Comparison of ENCODE assay signal across 9 cellular contexts in the genomic region with DNA sequence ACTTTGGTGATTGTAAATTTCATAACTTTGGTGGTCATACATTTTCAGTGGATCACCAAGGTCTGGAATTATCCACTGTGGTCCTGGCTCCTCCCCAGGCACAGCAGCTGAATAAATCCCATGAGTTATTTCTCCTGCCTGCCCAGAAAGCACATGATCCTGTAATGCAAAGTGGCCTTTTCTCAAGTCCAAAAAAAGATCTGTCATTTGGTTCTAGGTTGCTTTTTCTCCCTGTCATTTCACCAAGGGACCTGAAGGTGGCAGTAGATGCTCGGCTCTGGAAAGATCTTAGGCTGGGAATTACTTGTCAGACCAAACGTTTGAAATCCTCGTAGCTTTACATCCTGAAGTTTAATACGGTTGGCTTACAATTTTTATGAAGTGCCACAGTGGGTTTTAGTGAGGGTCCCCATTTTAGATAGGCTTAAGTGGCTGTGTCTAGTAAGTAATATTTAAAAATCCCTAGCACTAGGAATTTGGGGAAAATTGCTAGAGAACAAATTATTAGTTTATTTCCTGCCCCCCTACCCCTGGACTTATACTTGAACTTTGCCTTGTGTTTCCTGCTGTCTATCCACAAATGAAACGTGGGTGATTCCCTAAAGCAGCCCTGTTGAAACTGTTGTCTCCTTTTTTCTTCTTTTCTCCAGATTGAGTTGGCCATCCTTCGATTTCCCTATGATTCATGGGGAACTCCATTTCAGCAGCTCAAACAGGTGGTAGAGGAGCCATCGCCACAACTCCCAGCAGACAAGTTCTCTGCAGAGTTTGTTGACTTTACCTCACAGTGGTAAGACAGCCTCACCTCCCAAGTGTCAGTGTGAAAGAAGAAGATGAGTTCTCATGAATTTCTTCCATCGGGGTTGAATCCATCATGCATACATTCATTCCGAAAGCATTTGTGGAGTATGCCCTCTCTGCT.
DNase-seq lines count a peak whose midpoint lies in the region; ATAC-seq and TF ChIP-seq lines count a peak whose summit lies in the region.
"Had no signal": no experiment of that assay in that cellular context is flagged by ENCODE, and none has a peak within 500 bp of the region (broad histone marks: within the 10 kb centered on the region; RNA-seq: fewer than 3 reads in every experiment).

No MANE protein-coding gene starts in this region.

- H3K36me3 ChIP-seq in gastrocnemius medialis: peaks cover 0 to 55% of the 10 kb centered on the region in 2 donors

- H3K9me3 ChIP-seq in right cardiac atrium (ENCODE audit: control insufficient read depth, low read length): no peaks in the 10 kb centered on the region
- H3K9me3 ChIP-seq in gastrocnemius medialis: no peaks in the 10 kb centered on the region

- H3K27me3 ChIP-seq in right cardiac atrium (ENCODE audit: control insufficient read depth, insufficient read depth) (no peaks in the 10 kb centered on the region), gastrocnemius medialis (no peaks in the 10 kb centered on the region)

- DNase-seq in COR-L47 (lab: John Stamatoyannopoulos, UW) (peak; percentile 2), NCI-H2107 (lab: John Stamatoyannopoulos, UW) (peak; percentile 26), amniotic epithelial cell (ENCODE audit: low read depth) (peak; percentile 58), right cardiac atrium (peak in 2 of 3 donors; percentile 13 to 33), gastrocnemius medialis (peak; percentile 64 to 83)

- H3K4me3 ChIP-seq in right cardiac atrium (ENCODE audit: low read length) (no peak overlapping the region), gastrocnemius medialis (no peak overlapping the region)
- H3K4me3 ChIP-seq: skin epidermis had no signal

- H3K27ac ChIP-seq in right cardiac atrium (ENCODE audit: low read length): no peak overlapping the region
- peak overlapping the region; percentile 76 to 85 (median 79) for H3K27ac ChIP-seq in gastrocnemius medialis
- H3K27ac ChIP-seq: skin epidermis had no signal

- intact Hi-C loops in right cardiac atrium (cut with DNase I): loop anchor here in 3 of 4 donors (10.0 kb wide), 2 partner anchors 111 to 191 kb away; a partner anchor contains a TSS
- intact Hi-C loops in gastrocnemius medialis (cut with DNase I; ENCODE audit: low total_unique reads): loop anchor here (2.0 to 5.0 kb wide), 4 partner anchors 41 to 1097 kb away; no protein-coding TSS in a partner anchor

- ATAC-seq in GM21390 (IDR thresholded peaks at IDR 0.05; ENCODE audit: unreplicated experiment) (peak; percentile 45), right cardiac atrium (peak; percentile 70 to 78), gastrocnemius medialis (peak; percentile 91 to 92), GM21528 (IDR thresholded peaks at IDR 0.05; ENCODE audit: low FRiP score, unreplicated experiment) (no peak), HG02759 (IDR thresholded peaks at IDR 0.05; ENCODE audit: unreplicated experiment) (no peak)

- no peak for TF ChIP-seq POLR2A in gastrocnemius medialis (IDR thresholded peaks at IDR 0.05)

- H3K4me1 ChIP-seq in right cardiac atrium (ENCODE audit: control insufficient read depth, insufficient read depth, low read length) (no peaks in the 10 kb centered on the region), gastrocnemius medialis (peaks cover 34 to 36% of the 10 kb centered on the region in 2 donors)

- peak; percentile 84 to 92 (median 90) for TF ChIP-seq CTCF in gastrocnemius medialis (IDR thresholded peaks at IDR 0.05 in 4 of 5, conservative IDR thresholded peaks at IDR 0.05 in 1 of 5)

- 45% methylated on average over 9 of the region's 9 CpGs for WGBS in right cardiac atrium

- in situ Hi-C loops in gastrocnemius medialis (cut with MboI; ENCODE audit: low sequenced_read_pairs in 4 of 4): loop anchor here in 2 of 4 donors (10.0 kb wide), 1 partner anchor 191 kb away; no protein-coding TSS in a partner anchor

Comparison
In these comparisons a context has a peak if more than half of its experiments do, and no peak if none do; other contexts are left out.
1. DNase-seq: peak in every context shown above with its lines; median percentile 74 in gastrocnemius medialis; 58 in amniotic epithelial cell; 26 in NCI-H2107; 23 in right cardiac atrium; 2 in COR-L47.
2. ATAC-seq: peak in GM21390 (single experiment), right cardiac atrium (2 of 2) and gastrocnemius medialis (2 of 2); none in GM21528 (single experiment) and HG02759 (single experiment).